In the genomic region with DNA sequence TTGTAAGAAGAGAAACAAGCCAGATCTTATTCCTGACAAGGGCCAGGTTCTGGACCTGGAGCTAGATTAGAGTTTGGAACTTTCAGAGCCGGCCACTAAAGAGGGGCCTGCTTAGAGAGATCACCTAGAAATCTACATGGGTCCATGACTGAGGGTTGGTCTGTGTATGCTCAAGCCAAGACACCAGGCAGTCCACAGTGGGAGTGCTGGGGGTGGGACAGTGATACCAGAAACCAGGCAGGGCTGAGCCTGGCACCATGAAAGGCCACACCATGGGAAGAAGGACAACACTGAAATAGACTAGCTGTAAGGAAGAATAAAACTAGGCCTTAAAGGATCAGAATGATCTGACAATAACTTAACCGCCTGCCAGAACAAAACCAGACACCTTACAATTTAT, we compare ENCODE assay signal across 25 cellular contexts.
"Had no signal": no experiment of that assay in that cellular context is flagged by ENCODE, and none has a peak within 500 bp of the region (broad histone marks: within the 10 kb centered on the region; RNA-seq: fewer than 3 reads in every experiment).

No MANE protein-coding gene starts in this region.

- H3K27ac ChIP-seq: colonic mucosa, epithelial cell of prostate, esophagus squamous epithelium, gastrocnemius medialis, heart right ventricle, left lung, lower lobe of right lung had no signal

- H3K27me3 ChIP-seq: colonic mucosa, esophagus squamous epithelium, gastrocnemius medialis, heart right ventricle, left lung had no signal

- H3K4me3 ChIP-seq: colonic mucosa, esophagus squamous epithelium, gastrocnemius medialis, heart right ventricle, left lung, lower lobe of right lung, mucosa of descending colon had no signal

- H3K4me1 Mint-ChIP-seq: naive B cell had no signal

- H3K36me3 Mint-ChIP-seq: naive B cell; naive thymus-derived CD8-positive, alpha-beta T cell had no signal

- H3K9me3 Mint-ChIP-seq: dendritic cell treated with granulocyte-macrophage colony-stimulating factor and Interleukin-4, amounts not matched to agents 40 ng/mL and 50 ng/mL, for 4 days; effector memory CD8-positive, alpha-beta T cell; naive B cell; naive thymus-derived CD8-positive, alpha-beta T cell had no signal

- ATAC-seq: effector memory CD8-positive, alpha-beta T cell; esophagus mucosa; gastrocnemius medialis; heart right ventricle; left cardiac atrium; left lung; left ventricle myocardium superior; lower lobe of right lung; mucosa of descending colon; naive thymus-derived CD8-positive, alpha-beta T cell had no signal

- H3K36me3 ChIP-seq: colonic mucosa, esophagus squamous epithelium, gastrocnemius medialis, heart right ventricle, left lung, lower lobe of right lung had no signal

- H3K9me3 ChIP-seq: colonic mucosa, esophagus squamous epithelium, gastrocnemius medialis, heart right ventricle, left lung, lower lobe of right lung, mucosa of descending colon had no signal

- H3K4me3 Mint-ChIP-seq: dendritic cell treated with granulocyte-macrophage colony-stimulating factor and Interleukin-4, amounts not matched to agents 40 ng/mL and 50 ng/mL, for 4 days; effector memory CD8-positive, alpha-beta T cell; naive B cell; naive thymus-derived CD8-positive, alpha-beta T cell had no signal

- H3K4me1 ChIP-seq: colonic mucosa, esophagus squamous epithelium, gastrocnemius medialis, heart right ventricle, left lung, lower lobe of right lung had no signal

- H3K27ac Mint-ChIP-seq: dendritic cell treated with granulocyte-macrophage colony-stimulating factor and Interleukin-4, amounts not matched to agents 40 ng/mL and 50 ng/mL, for 4 days; effector memory CD8-positive, alpha-beta T cell; naive thymus-derived CD8-positive, alpha-beta T cell had no signal

- H3K27me3 Mint-ChIP-seq: dendritic cell treated with granulocyte-macrophage colony-stimulating factor and Interleukin-4, amounts not matched to agents 40 ng/mL and 50 ng/mL, for 4 days; effector memory CD8-positive, alpha-beta T cell; naive B cell had no signal

- DNase-seq: colonic mucosa; cortex of kidney; effector CD8-positive, alpha-beta T cell; effector memory CD8-positive, alpha-beta T cell; erythroblast; esophagus squamous epithelium; foreskin fibroblast; foreskin melanocyte; gastrocnemius medialis; glutamatergic neuron; head of caudate nucleus; heart right ventricle; hippocampal formation; left cardiac atrium; left lung; left ventricle myocardium superior; lower lobe of right lung; mesenchymal stem cell; midbrain; mucosa of descending colon; naive B cell; naive thymus-derived CD8-positive, alpha-beta T cell had no signal
